In the genomic region with DNA sequence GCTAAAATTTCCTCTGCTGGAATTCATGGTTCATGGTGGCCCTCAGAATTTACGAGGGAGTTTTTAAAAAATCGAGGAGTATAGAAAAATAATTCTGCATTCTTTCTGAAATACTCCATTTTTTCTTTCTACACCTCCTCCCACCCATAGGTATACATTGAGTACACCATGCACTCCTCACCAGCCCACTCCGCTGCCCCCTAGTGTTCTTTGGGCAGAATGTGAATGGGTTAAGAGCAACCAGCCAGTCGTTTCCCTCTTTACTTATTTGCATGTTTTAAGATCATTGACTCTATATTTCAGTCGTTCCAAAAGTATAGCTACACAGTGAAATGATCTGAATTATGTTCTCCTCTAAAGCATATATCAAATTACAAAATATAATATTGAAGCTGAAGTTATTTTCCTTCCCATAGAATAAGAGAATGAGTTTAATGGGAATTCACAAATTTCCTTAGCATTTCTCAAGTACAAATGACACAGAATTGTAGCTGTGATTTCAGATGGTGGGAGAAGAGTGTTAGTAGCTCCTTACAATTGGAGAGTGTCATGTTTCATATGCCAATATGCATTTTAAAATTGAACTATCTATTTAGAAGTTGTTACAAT, we compare ENCODE assay signal across 8 cellular contexts.
DNase-seq lines count a peak whose midpoint lies in the region; ATAC-seq and TF ChIP-seq lines count a peak whose summit lies in the region.

No MANE protein-coding gene starts in this region.

- H3K27ac ChIP-seq in KMS-11 (no peak overlapping the region), iPS DF 6.9 (ENCODE audit: low read length) (no peak overlapping the region)

- no peak overlapping the region for H2AFZ ChIP-seq in KMS-11 (ENCODE audit: low read depth)

- TF ChIP-seq CTCF in KMS-11 (conservative IDR thresholded peaks at IDR 0.05; ENCODE audit: low read depth, low read length): peak; percentile 71

- H4K20me1 ChIP-seq in KMS-11 (ENCODE audit: insufficient read depth): no peaks in the 10 kb centered on the region

- H3K79me2 ChIP-seq in KMS-11 (ENCODE audit: insufficient read depth, low read depth): no peaks in the 10 kb centered on the region

- H3K4me1 ChIP-seq in KMS-11 (ENCODE audit: low read depth, poor library complexity, severe bottlenecking): no peaks in the 10 kb centered on the region
- no peaks in the 10 kb centered on the region for H3K4me1 ChIP-seq in iPS DF 6.9 (ENCODE audit: control insufficient read depth, insufficient read depth, low read length)

- no peaks in the 10 kb centered on the region for H3K27me3 ChIP-seq in KMS-11 (ENCODE audit: insufficient read depth, low read depth)
- H3K27me3 ChIP-seq in iPS DF 6.9 (ENCODE audit: control insufficient read depth, insufficient read depth, low read length): no peaks in the 10 kb centered on the region

- H3K36me3 ChIP-seq in KMS-11 (ENCODE audit: insufficient read depth) (no peaks in the 10 kb centered on the region), iPS DF 6.9 (ENCODE audit: control insufficient read depth, insufficient read depth, low read length) (no peaks in the 10 kb centered on the region)

- H3K4me3 ChIP-seq in KMS-11 (IDR thresholded peaks at IDR 0.05; ENCODE audit: insufficient read depth, low read depth, low read length): no peak overlapping the region
- no peak overlapping the region for H3K4me3 ChIP-seq in iPS DF 6.9 (ENCODE audit: low read length)

- no peaks in the 10 kb centered on the region for H3K9me3 ChIP-seq in iPS DF 6.9 (ENCODE audit: control insufficient read depth, insufficient read depth, low read length)

- no CpG with 5 or more reads among the region's 5 CpGs for WGBS in iPS DF 6.9 (ENCODE audit: insufficient coverage, insufficient read length)

- no peak overlapping the region for H3K9ac ChIP-seq in KMS-11

- DNase-seq in CD1c-positive myeloid dendritic cell (ENCODE audit: extremely low spot score) (peak; percentile 5), SKM-1 (lab: John Stamatoyannopoulos, UW; ENCODE audit: unreplicated experiment) (peak; percentile 9), iPS DF 6.9 (ENCODE audit: low read depth, low spot score) (peak; percentile 27), GOT3 (lab: John Stamatoyannopoulos, UW) (no peak)
- no peak for DNase-seq in stimulated activated CD4-positive, alpha-beta T cell treated with anti-CD3 and anti-CD28 coated beads, Interleukin-1b, Interleukin-23, amount 100 ng/mL, for 48 hours

- no peak overlapping the region for H3K4me2 ChIP-seq in KMS-11

- ATAC-seq in GM19043 (IDR thresholded peaks at IDR 0.05; ENCODE audit: low read depth, unreplicated experiment): peak; percentile 68
- ATAC-seq in GM19324 (IDR thresholded peaks at IDR 0.05; ENCODE audit: low FRiP score, unreplicated experiment): no peak

Comparison
In these comparisons a context has a peak if more than half of its experiments do, and no peak if none do; other contexts are left out.
1. DNase-seq: peak in CD1c-positive myeloid dendritic cell (single experiment), SKM-1 (single experiment) and iPS DF 6.9 (single experiment); none in GOT3 (single experiment) and stimulated activated CD4-positive, alpha-beta T cell treated with anti-CD3 and anti-CD28 coated beads, Interleukin-1b, Interleukin-23, amount 100 ng/mL, for 48 hours (single experiment).